23 cellular contexts compared by ENCODE assay signal in genomic region chrX:120228187-120228908, GRCh38.
"Had no signal": no experiment of that assay in that cellular context is flagged by ENCODE, and none has a peak within 500 bp of the region (broad histone marks: within the 10 kb centered on the region; RNA-seq: fewer than 3 reads in every experiment).

No MANE protein-coding gene starts in this region.

- H3K4me3 ChIP-seq: dorsolateral prefrontal cortex, esophagus muscularis mucosa, gastroesophageal sphincter, lung, mucosa of descending colon, right atrium auricular region, stomach had no signal

- H3K27ac ChIP-seq: dorsolateral prefrontal cortex, epithelial cell of prostate, esophagus muscularis mucosa, gastroesophageal sphincter, neutrophil, right atrium auricular region, stomach had no signal

- DNase-seq: cortex of kidney; dorsolateral prefrontal cortex; effector CD8-positive, alpha-beta T cell; immature natural killer cell; kidney; left cardiac atrium; left ventricle myocardium superior; mucosa of descending colon; naive thymus-derived CD8-positive, alpha-beta T cell; small intestine; stimulated activated CD4-positive, alpha-beta T cell treated with anti-CD3 and anti-CD28 coated beads, Interleukin-12 subunit alpha, Interleukin-12 subunit beta, amount 100 ng/mL, for 4 hours; stimulated activated naive CD4-positive, alpha-beta T cell; stomach; substantia nigra had no signal

- ATAC-seq: gastroesophageal sphincter; left cardiac atrium; left ventricle myocardium superior; mucosa of descending colon; naive thymus-derived CD8-positive, alpha-beta T cell had no signal

- H3K36me3 Mint-ChIP-seq: type B pancreatic cell had no signal

- H3K9me3 Mint-ChIP-seq: immature natural killer cell; naive thymus-derived CD8-positive, alpha-beta T cell; type B pancreatic cell had no signal

- FAIRE-seq: endometrium, kidney, small intestine, urothelium cell line had no signal

- H3K4me1 Mint-ChIP-seq: immature natural killer cell had no signal

- H3K27me3 Mint-ChIP-seq: naive thymus-derived CD8-positive, alpha-beta T cell; type B pancreatic cell had no signal

- H3K9me3 ChIP-seq: esophagus muscularis mucosa, gastroesophageal sphincter, mucosa of descending colon, neutrophil, right atrium auricular region, stomach had no signal

- H3K27ac Mint-ChIP-seq: immature natural killer cell, type B pancreatic cell had no signal

- H3K4me1 ChIP-seq: esophagus muscularis mucosa, gastroesophageal sphincter, right atrium auricular region, stomach had no signal

- H3K4me3 Mint-ChIP-seq: immature natural killer cell; naive thymus-derived CD8-positive, alpha-beta T cell; type B pancreatic cell had no signal

- H3K27me3 ChIP-seq: esophagus muscularis mucosa, gastroesophageal sphincter, neutrophil, right atrium auricular region, stomach had no signal

- H3K36me3 ChIP-seq: esophagus muscularis mucosa, neutrophil, right atrium auricular region had no signal
